In genomic region chr10:88318803-88319202, GRCh38 we compare ENCODE assay signal across 12 cellular contexts.
DNase-seq lines count a peak whose midpoint lies in the region; ATAC-seq and TF ChIP-seq lines count a peak whose summit lies in the region.
"Had no signal": no experiment of that assay in that cellular context is flagged by ENCODE, and none has a peak within 500 bp of the region (broad histone marks: within the 10 kb centered on the region; RNA-seq: fewer than 3 reads in every experiment).

No MANE protein-coding gene starts in this region.

- no TSS peak for BruUV-seq in MCF 10A (replicated peaks; lab: Mats Ljungman, UMichigan)

- no peak for ATAC-seq in stimulated activated naive B cell treated with anti-CD40 and anti-IgM and Interleukin-4, amounts not matched to agents 10 μg/mL and 1 μg/mL and 100 μg/mL, for 72 hours (replicated peaks)
- no peak for ATAC-seq in HG02623 (IDR thresholded peaks at IDR 0.05; ENCODE audit: unreplicated experiment)
- ATAC-seq in HG03280 (IDR thresholded peaks at IDR 0.05; ENCODE audit: unreplicated experiment), result no peak

- POLR2A ChIA-PET in MCF 10A (lab: Yijun Ruan, JAX), result interaction anchor here (0.6 to 0.8 kb wide), 3 partner anchors 10 to 65 kb away, joined by 3 to 4 read pairs (median 3); no protein-coding TSS in a partner anchor

- CTCF ChIA-PET in MCF 10A (lab: Yijun Ruan, JAX), result interaction anchor here (0.9 kb wide), 1 partner anchor 17 kb away, joined by 3 read pairs; no protein-coding TSS in a partner anchor

- TF ChIP-seq CTCF in MCF 10A (IDR thresholded peaks at IDR 0.05; ENCODE audit: unreplicated experiment), result peak; percentile 29
- no peak for TF ChIP-seq CTCF in breast epithelium (IDR thresholded peaks at IDR 0.05)
- peak; percentile 32; the same call in 1 of the 2 replicates for TF ChIP-seq CTCF in LNCaP clone FGC (IDR thresholded peaks at IDR 0.05; ENCODE audit: control insufficient read depth, extremely low read depth, insufficient read depth)
- peak; percentile 49 for TF ChIP-seq CTCF in epithelial cell of proximal tubule (conservative IDR thresholded peaks at IDR 0.05; ENCODE audit: low read depth, low read length)

- H3K9me3 Mint-ChIP-seq in MCF 10A (ENCODE audit: unreplicated experiment), result peaks cover 36% of the 10 kb centered on the region
- peaks cover 31 to 33% of the 10 kb centered on the region in 2 donors for H3K9me3 Mint-ChIP-seq in stimulated activated naive B cell treated with anti-CD40 and anti-IgM and Interleukin-4, amounts not matched to agents 10 μg/mL and 1 μg/mL and 100 μg/mL, for 72 hours

- DNase-seq in MCF 10A (ENCODE audit: unreplicated experiment) (peak; percentile 9), breast epithelium (ENCODE audit: low spot score in 2 of 2) (no peak), LNCaP clone FGC (ENCODE audit: low read depth) (no peak), epithelial cell of proximal tubule (ENCODE audit: low read depth) (no peak), hypothalamus (lab: John Stamatoyannopoulos, UW) (no peak)
- no peak for DNase-seq in stimulated activated naive B cell treated with anti-CD40 and anti-IgM and Interleukin-4, amounts not matched to agents 10 μg/mL and 1 μg/mL and 100 μg/mL, for 72 hours
- DNase-seq: adrenal gland; foreskin melanocyte; stimulated activated CD4-positive, alpha-beta T cell treated with anti-CD3 and anti-CD28 coated beads, Interleukin-2, amount 100 ng/mL, for 48 hours; substantia nigra had no signal

- no peaks in the 10 kb centered on the region for H3K36me3 ChIP-seq in breast epithelium
- H3K36me3 ChIP-seq: adrenal gland had no signal

- H3K27ac Mint-ChIP-seq in MCF 10A (ENCODE audit: low read depth, unreplicated experiment), result no peak overlapping the region
- peak overlapping the region; percentile 20 for H3K27ac Mint-ChIP-seq in stimulated activated naive B cell treated with anti-CD40 and anti-IgM and Interleukin-4, amounts not matched to agents 10 μg/mL and 1 μg/mL and 100 μg/mL, for 72 hours

- H3K27me3 Mint-ChIP-seq in MCF 10A (ENCODE audit: insufficient read depth, unreplicated experiment), result no peaks in the 10 kb centered on the region
- H3K27me3 Mint-ChIP-seq in stimulated activated naive B cell treated with anti-CD40 and anti-IgM and Interleukin-4, amounts not matched to agents 10 μg/mL and 1 μg/mL and 100 μg/mL, for 72 hours, result no peaks in the 10 kb centered on the region

- intact Hi-C loops in MCF 10A (cut with micrococcal nuclease), result loop anchor here (2.0 to 10.0 kb wide), 2 partner anchors 104 to 456 kb away; partner anchors contain the start of genes KLLN and PTEN
- intact Hi-C loops in breast epithelium (cut with DNase I; ENCODE audit: low total_unique reads), result no loop called here

- no peak overlapping the region for H3K4me3 ChIP-seq in breast epithelium
- no peak overlapping the region for H3K4me3 ChIP-seq in LNCaP clone FGC (ENCODE audit: low read depth, low read length)
- no peak overlapping the region for H3K4me3 ChIP-seq in epithelial cell of proximal tubule (ENCODE audit: low read depth, low read length)
- H3K4me3 ChIP-seq: adrenal gland had no signal

- peaks cover 6% of the 10 kb centered on the region for H3K36me3 Mint-ChIP-seq in MCF 10A (ENCODE audit: insufficient read depth, unreplicated experiment)
- peaks cover 33 to 50% of the 10 kb centered on the region in 2 donors for H3K36me3 Mint-ChIP-seq in stimulated activated naive B cell treated with anti-CD40 and anti-IgM and Interleukin-4, amounts not matched to agents 10 μg/mL and 1 μg/mL and 100 μg/mL, for 72 hours

- no peak overlapping the region for H3K27ac ChIP-seq in breast epithelium
- H3K27ac ChIP-seq: adrenal gland had no signal

- no peaks in the 10 kb centered on the region for H3K4me1 ChIP-seq in breast epithelium
- H3K4me1 ChIP-seq: adrenal gland had no signal

- no peak overlapping the region for H3K4me3 Mint-ChIP-seq in MCF 10A (ENCODE audit: unreplicated experiment)
- no peak overlapping the region for H3K4me3 Mint-ChIP-seq in stimulated activated naive B cell treated with anti-CD40 and anti-IgM and Interleukin-4, amounts not matched to agents 10 μg/mL and 1 μg/mL and 100 μg/mL, for 72 hours

- peaks cover 7 to 23% of the 10 kb centered on the region in 2 donors for H3K9me3 ChIP-seq in breast epithelium

- H3K4me1 Mint-ChIP-seq in MCF 10A (ENCODE audit: insufficient read depth, unreplicated experiment), result peaks cover 5% of the 10 kb centered on the region
- peaks cover 35 to 57% of the 10 kb centered on the region in 2 donors for H3K4me1 Mint-ChIP-seq in stimulated activated naive B cell treated with anti-CD40 and anti-IgM and Interleukin-4, amounts not matched to agents 10 μg/mL and 1 μg/mL and 100 μg/mL, for 72 hours

- H3K27me3 ChIP-seq in breast epithelium, result no peaks in the 10 kb centered on the region
- H3K27me3 ChIP-seq: adrenal gland had no signal

- no peak for TF ChIP-seq POLR2A in breast epithelium (IDR thresholded peaks at IDR 0.05)

Comparison
In these comparisons a context has a peak if more than half of its experiments do, and no peak if none do; other contexts are left out.
1. CTCF ChIP-seq: peak in MCF 10A (single experiment), LNCaP clone FGC (single experiment) and epithelial cell of proximal tubule (single experiment); none in breast epithelium (0 of 3).